8 cellular contexts compared by ENCODE assay signal in the genomic region with DNA sequence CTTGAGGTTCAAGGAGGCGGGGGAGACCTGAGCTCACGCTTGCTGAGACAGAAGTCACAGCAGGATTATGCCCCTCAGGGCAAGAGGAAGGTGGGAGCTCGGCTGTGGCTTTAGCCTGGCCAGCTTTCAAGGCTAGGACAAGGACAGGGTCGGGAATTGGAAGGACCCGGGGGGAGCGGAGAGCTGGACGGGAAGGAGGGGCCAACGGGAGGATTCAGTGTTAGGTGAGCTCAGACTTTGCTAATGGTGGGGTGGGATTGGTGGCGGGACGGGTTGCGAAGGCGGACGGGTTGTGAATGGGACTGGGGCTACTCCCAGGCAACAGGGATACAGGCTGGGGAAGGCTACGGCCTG. TPM values are rescaled to one million over a fixed set of nuclear protein-coding genes. Genes with fewer than 3 reads are reported as not detected.
A peak's percentile ranks its signal among the peaks of the same experiment; 100 is the strongest.
DNase-seq lines count a peak whose midpoint lies in the region; ATAC-seq, FAIRE-seq and TF ChIP-seq lines count a peak whose summit lies in the region.

No MANE protein-coding gene starts in this region.

- peaks cover 17% of the 10 kb centered on the region for H3K4me1 ChIP-seq in astrocyte (ENCODE audit: insufficient read depth, low read length)
- H3K4me1 ChIP-seq in HepG2 (ENCODE audit: insufficient read depth, low read length): peaks cover 16% of the 10 kb centered on the region
- H3K4me1 ChIP-seq in tibial artery: peaks cover 0 to 21% (median 12%) of the 10 kb centered on the region in 4 donors

- H3K9ac ChIP-seq in astrocyte (ENCODE audit: low read length) (peak overlapping the region; percentile 99), HepG2 (ENCODE audit: insufficient read depth, low read depth, low read length) (peak overlapping the region; percentile 89)

- H4K20me1 ChIP-seq in astrocyte (ENCODE audit: insufficient read depth, low read length) (peaks cover 25% of the 10 kb centered on the region), HepG2 (ENCODE audit: insufficient read depth, low read length) (peaks cover 12% of the 10 kb centered on the region; the same call in 1 of the 2 replicates)

- peak overlapping the region; percentile 85 for H3K27ac Mint-ChIP-seq in astrocyte (ENCODE audit: unreplicated experiment)

- DNase-seq in activated T-cell treated with anti-CD3 and anti-CD28 coated beads, Interleukin-2, amount 50 U/mL, for 4 hours: no peak
- DNase-seq in activated T-cell treated with anti-CD3 and anti-CD28 coated beads, Interleukin-2, amount 50 U/mL, for 48 hours: no peak
- no peak for DNase-seq in astrocyte (ENCODE audit: low read depth)
- DNase-seq in HepG2 (ENCODE audit: low spot score): no peak
- no peak for DNase-seq in tibial artery
- DNase-seq in NCI-H187 (lab: John Stamatoyannopoulos, UW): no peak
- DNase-seq in NOMO-1 treated with DMSO at 0.1 percent for 48 hours (lab: John Stamatoyannopoulos, UW; ENCODE audit: unreplicated experiment): no peak

- H3K36me3 ChIP-seq in astrocyte (ENCODE audit: insufficient read depth, low read length) (no peaks in the 10 kb centered on the region), HepG2 (replicated peaks in 1 of 2; ENCODE audit: control insufficient read depth in 1 of 2, insufficient read depth in 2 of 2, low read length in 2 of 2) (no peaks in the 10 kb centered on the region), tibial artery (peaks cover 0 to 3% (median 0%) of the 10 kb centered on the region in 3 donors)

- 9% methylated on average over 7 of the region's 14 CpGs for WGBS in HepG2 (ENCODE audit: low lambda C conversion rate)

- H3K4me2 ChIP-seq in astrocyte (ENCODE audit: low read length) (peak overlapping the region; percentile 97), HepG2 (ENCODE audit: low read depth, low read length) (peak overlapping the region; percentile 86)

- H3K9me3 ChIP-seq in astrocyte (ENCODE audit: insufficient read depth, low read depth, low read length): no peaks in the 10 kb centered on the region
- no peaks in the 10 kb centered on the region for H3K9me3 ChIP-seq in HepG2 (ENCODE audit: low read length)
- no peaks in the 10 kb centered on the region for H3K9me3 ChIP-seq in tibial artery

- POLR2A ChIA-PET in HepG2 (lab: Yijun Ruan, JAX): interaction anchor here (0.6 to 1.7 kb wide), 5 partner anchors 19 to 260 kb away, joined by 3 to 5 read pairs (median 4); no protein-coding TSS in a partner anchor

- H3K27ac ChIP-seq in astrocyte (ENCODE audit: low read depth, low read length) (peak overlapping the region; percentile 80), HepG2 (ENCODE audit: extremely low read length, insufficient read depth, low read length) (peak overlapping the region; percentile 94), tibial artery (peak overlapping the region; percentile 89 to 94)

- H3K36me3 Mint-ChIP-seq in activated T-cell treated with anti-CD3 and anti-CD28 coated beads, Interleukin-2, amount 50 U/mL, for 4 hours (ENCODE audit: insufficient read depth): peaks cover 2% of the 10 kb centered on the region
- peaks cover 2% of the 10 kb centered on the region for H3K36me3 Mint-ChIP-seq in astrocyte (ENCODE audit: low read depth, unreplicated experiment)

- H3K27me3 ChIP-seq in astrocyte (ENCODE audit: insufficient read depth, low read length) (no peaks in the 10 kb centered on the region), HepG2 (ENCODE audit: control insufficient read depth in 1 of 2, insufficient read depth in 2 of 2, low read length in 2 of 2) (no peaks in the 10 kb centered on the region), tibial artery (no peaks in the 10 kb centered on the region)

- H3K27me3 Mint-ChIP-seq in activated T-cell treated with anti-CD3 and anti-CD28 coated beads, Interleukin-2, amount 50 U/mL, for 4 hours (ENCODE audit: low read depth): no peaks in the 10 kb centered on the region
- no peaks in the 10 kb centered on the region for H3K27me3 Mint-ChIP-seq in astrocyte (ENCODE audit: low read depth, unreplicated experiment)

- no peak for TF ChIP-seq RAD21 in HepG2 (CRISPR knock-in tag; IDR thresholded peaks at IDR 0.05)

- H3K9me3 Mint-ChIP-seq in activated T-cell treated with anti-CD3 and anti-CD28 coated beads, Interleukin-2, amount 50 U/mL, for 4 hours: no peaks in the 10 kb centered on the region
- no peaks in the 10 kb centered on the region for H3K9me3 Mint-ChIP-seq in astrocyte (ENCODE audit: unreplicated experiment)

- peaks cover 22% of the 10 kb centered on the region for H3K4me1 Mint-ChIP-seq in activated T-cell treated with anti-CD3 and anti-CD28 coated beads, Interleukin-2, amount 50 U/mL, for 4 hours (ENCODE audit: low read depth)
- H3K4me1 Mint-ChIP-seq in astrocyte (ENCODE audit: low read depth, unreplicated experiment): peaks cover 11% of the 10 kb centered on the region

- peak overlapping the region; percentile 96 for H3K4me3 Mint-ChIP-seq in activated T-cell treated with anti-CD3 and anti-CD28 coated beads, Interleukin-2, amount 50 U/mL, for 4 hours
- H3K4me3 Mint-ChIP-seq in astrocyte (ENCODE audit: unreplicated experiment): peak overlapping the region; percentile 92

- H2AFZ ChIP-seq in astrocyte (ENCODE audit: low read depth, low read length) (peak overlapping the region; percentile 85), HepG2 (ENCODE audit: low read length) (no peak overlapping the region)

- peak overlapping the region; percentile 87 for H3K4me3 ChIP-seq in astrocyte (ENCODE audit: insufficient read depth, low read depth, low read length)
- peak overlapping the region; percentile 58 to 80 (median 64); a peak in 5 of 6 replicates for H3K4me3 ChIP-seq in HepG2 (replicated peaks in 1 of 3; ENCODE audit: insufficient read depth in 1 of 3, low read depth in 2 of 3, low read length in 3 of 3)
- H3K4me3 ChIP-seq in tibial artery: peak overlapping the region; percentile 64 to 69

- in situ Hi-C loops in HepG2 (cut with HindIII; ENCODE audit: extremely low pct_ligation_motif_present, low pct_unique_long_range_greater_than_20kb): no loop called here

- intact Hi-C loops in HepG2 (cut with micrococcal nuclease; ENCODE audit: unreplicated experiment) (loop anchor here (5.0 kb wide), 1 partner anchor 196 kb away; a partner anchor contains a TSS), tibial artery (cut with DNase I; ENCODE audit: low total_unique reads) (no loop called here)

- FAIRE-seq in astrocyte (lab: Jason Lieb, UNC) (no peak), HepG2 (lab: Jason Lieb, UNC) (no peak)

- TF ChIP-seq EP300 in HepG2 (IDR thresholded peaks at IDR 0.05; ENCODE audit: low read depth in 2 of 2, low read length in 2 of 2): no peak
- TF ChIP-seq EP300 in HepG2 (CRISPR knock-in tag; IDR thresholded peaks at IDR 0.05; ENCODE audit: borderline replicate concordance): no peak

- no TSS peak for BruUV-seq in HepG2 (replicated peaks; lab: Mats Ljungman, UMichigan)

- H3K79me2 ChIP-seq in astrocyte (ENCODE audit: insufficient read depth, low read length) (peaks cover 41% of the 10 kb centered on the region), HepG2 (ENCODE audit: insufficient read depth, low read length) (peaks cover 27% of the 10 kb centered on the region)

- no peak for TF ChIP-seq POLR2A in HepG2 (IDR thresholded peaks at IDR 0.05; ENCODE audit: insufficient read depth in 1 of 2, low read depth in 2 of 2, low read length in 2 of 2)

- ATAC-seq in activated T-cell treated with anti-CD3 and anti-CD28 coated beads, Interleukin-2, amount 50 U/mL, for 4 hours: no peak
- ATAC-seq in HepG2 (peak; percentile 36), HG03097 (IDR thresholded peaks at IDR 0.05; ENCODE audit: low FRiP score, unreplicated experiment) (no peak)

- CTCF ChIA-PET in HepG2 (lab: Yijun Ruan, JAX; ENCODE audit: low intra/inter-chr PET ratio, low total read pairs): no interaction called here

- TF ChIP-seq CTCF in astrocyte (IDR thresholded peaks at IDR 0.05; ENCODE audit: insufficient read depth, low read depth, low read length) (no peak), HepG2 (CRISPR knock-in tag; IDR thresholded peaks at IDR 0.05) (no peak), tibial artery (IDR thresholded peaks at IDR 0.05) (no peak)

RNA-seq across cellular contexts. Expression of a gene that starts 0.2 kb away (rescaled TPM):
- total RNA-seq in activated T-cell treated with anti-CD3 and anti-CD28 coated beads, Interleukin-2, amount 50 U/mL, for 4 hours: 1 to 10 TPM in 2 of 3 donors, under 1 TPM in 1; 0.43 to 1.5 (median 1.0) TPM
- total RNA-seq in astrocyte: 0.34 and 0.46 TPM in 2 replicates
- 0.29 and 0.55 TPM in 2 replicates for total RNA-seq in HepG2 (2016; rRNA removed; fragmentation: Illumina TruSeq; extraction: Trizol)
- 0.26 and 0.40 TPM in 2 replicates for total RNA-seq in HepG2 (2016; cell fraction: cytosol; rRNA removed; fragmentation: Illumina TruSeq; extraction: Trizol; ENCODE audit: low read depth)
- total RNA-seq in HepG2 (2016; cell fraction: insoluble cytoplasmic fraction; rRNA removed; fragmentation: Illumina TruSeq; extraction: Trizol): 0.45 and 0.52 TPM in 2 replicates
- 0.49 and 0.69 TPM in 2 replicates for total RNA-seq in HepG2 (2016; cell fraction: membrane; rRNA removed; fragmentation: Illumina TruSeq; extraction: Trizol)
- 0.99 TPM in 1 of 2 replicates, not detected in the other for total RNA-seq in HepG2 (2016; cell fraction: nucleus; rRNA removed; fragmentation: Illumina TruSeq; extraction: Trizol)
- 0.04 TPM in 1 of 2 replicates, not detected in the other for polyA plus RNA-seq in HepG2 (2011; rRNA removed)
- 0.04 TPM in 1 of 2 replicates, not detected in the other for polyA plus RNA-seq in HepG2 (2011; cell fraction: cytosol; rRNA removed)
- 0.35 and 0.39 TPM in 2 replicates for polyA plus RNA-seq in HepG2 (2011; cell fraction: nucleus; rRNA removed)
- 0.20 and 0.32 TPM in 2 replicates for polyA plus RNA-seq in HepG2 (2012)
- polyA plus RNA-seq in HepG2 (2016; cell fraction: cytosol; fragmentation: Illumina TruSeq; extraction: Trizol; ENCODE audit: low read depth): 0.57 and 0.59 TPM in 2 replicates
- 0.44 and 0.89 TPM in 2 replicates for polyA plus RNA-seq in HepG2 (2016; cell fraction: insoluble cytoplasmic fraction; fragmentation: Illumina TruSeq; extraction: Trizol; ENCODE audit: low read depth)
- polyA plus RNA-seq in HepG2 (2016; cell fraction: membrane; fragmentation: Illumina TruSeq; extraction: Trizol; ENCODE audit: low read depth): 0.45 and 0.62 TPM in 2 replicates
- 1.0 and 1.3 TPM in 2 replicates for polyA plus RNA-seq in HepG2 (2016; cell fraction: nucleus; fragmentation: Illumina TruSeq; extraction: Trizol; ENCODE audit: insufficient read depth, low read depth)
- 0.51 TPM in 1 of 2 replicates, not detected in the other for polyA minus RNA-seq in HepG2 (2011; rRNA and poly(A)+ RNA removed; ENCODE audit: low replicate concordance)
- polyA minus RNA-seq in HepG2 (2011; cell fraction: cytosol; rRNA and poly(A)+ RNA removed): not detected in 2 replicates
- polyA minus RNA-seq in HepG2 (2011; cell fraction: nucleus; rRNA and poly(A)+ RNA removed): 0.25 TPM in 1 of 2 replicates, not detected in the other

RNA-seq across cellular contexts. Expression of a gene that starts 0.4 kb away (rescaled TPM):
- total RNA-seq in activated T-cell treated with anti-CD3 and anti-CD28 coated beads, Interleukin-2, amount 50 U/mL, for 4 hours: 100 to 1,000 TPM in 2 of 3 donors, 10 to 100 TPM in 1; 93.9 to 125 (median 109) TPM
- 31.9 and 33.3 TPM in 2 replicates for total RNA-seq in astrocyte
- total RNA-seq in HepG2 (2016; rRNA removed; fragmentation: Illumina TruSeq; extraction: Trizol): 46.6 and 73.4 TPM in 2 replicates
- 3.3 and 3.9 TPM in 2 replicates for total RNA-seq in HepG2 (2016; cell fraction: cytosol; rRNA removed; fragmentation: Illumina TruSeq; extraction: Trizol; ENCODE audit: low read depth)
- total RNA-seq in HepG2 (2016; cell fraction: insoluble cytoplasmic fraction; rRNA removed; fragmentation: Illumina TruSeq; extraction: Trizol): 45.9 and 65.7 TPM in 2 replicates
- 6.9 and 8.5 TPM in 2 replicates for total RNA-seq in HepG2 (2016; cell fraction: membrane; rRNA removed; fragmentation: Illumina TruSeq; extraction: Trizol)
- 38.2 and 39.4 TPM in 2 replicates for total RNA-seq in HepG2 (2016; cell fraction: nucleus; rRNA removed; fragmentation: Illumina TruSeq; extraction: Trizol)
- 9.2 and 9.4 TPM in 2 replicates for polyA plus RNA-seq in HepG2 (2011; rRNA removed)
- 10.7 and 12.6 TPM in 2 replicates for polyA plus RNA-seq in HepG2 (2011; cell fraction: cytosol; rRNA removed)
- polyA plus RNA-seq in HepG2 (2011; cell fraction: nucleus; rRNA removed): 18.5 and 19.0 TPM in 2 replicates
- polyA plus RNA-seq in HepG2 (2012): 23.8 and 26.7 TPM in 2 replicates
- 0.83 and 1.0 TPM in 2 replicates for polyA plus RNA-seq in HepG2 (2016; cell fraction: cytosol; fragmentation: Illumina TruSeq; extraction: Trizol; ENCODE audit: low read depth)
- 34.9 and 53.3 TPM in 2 replicates for polyA plus RNA-seq in HepG2 (2016; cell fraction: insoluble cytoplasmic fraction; fragmentation: Illumina TruSeq; extraction: Trizol; ENCODE audit: low read depth)
- polyA plus RNA-seq in HepG2 (2016; cell fraction: membrane; fragmentation: Illumina TruSeq; extraction: Trizol; ENCODE audit: low read depth): 2.6 and 3.4 TPM in 2 replicates
- polyA plus RNA-seq in HepG2 (2016; cell fraction: nucleus; fragmentation: Illumina TruSeq; extraction: Trizol; ENCODE audit: insufficient read depth, low read depth): 42.0 TPM in 2 replicates
- polyA minus RNA-seq in HepG2 (2011; rRNA and poly(A)+ RNA removed; ENCODE audit: low replicate concordance): 17.8 and 135 TPM in 2 replicates
- polyA minus RNA-seq in HepG2 (2011; cell fraction: cytosol; rRNA and poly(A)+ RNA removed): 20.4 and 24.1 TPM in 2 replicates
- 20.1 and 23.1 TPM in 2 replicates for polyA minus RNA-seq in HepG2 (2011; cell fraction: nucleus; rRNA and poly(A)+ RNA removed)

RNA-seq across cellular contexts. Expression of a gene that starts 11.3 kb away (rescaled TPM):
- total RNA-seq in activated T-cell treated with anti-CD3 and anti-CD28 coated beads, Interleukin-2, amount 50 U/mL, for 4 hours: 100 to 1,000 TPM; 188 to 205 (median 188) TPM
- 87.4 and 96.8 TPM in 2 replicates for total RNA-seq in astrocyte
- 84.7 and 98.9 TPM in 2 replicates for total RNA-seq in HepG2 (2016; rRNA removed; fragmentation: Illumina TruSeq; extraction: Trizol)
- 37.0 and 38.1 TPM in 2 replicates for total RNA-seq in HepG2 (2016; cell fraction: cytosol; rRNA removed; fragmentation: Illumina TruSeq; extraction: Trizol; ENCODE audit: low read depth)
- total RNA-seq in HepG2 (2016; cell fraction: insoluble cytoplasmic fraction; rRNA removed; fragmentation: Illumina TruSeq; extraction: Trizol): 87.2 and 108 TPM in 2 replicates
- total RNA-seq in HepG2 (2016; cell fraction: membrane; rRNA removed; fragmentation: Illumina TruSeq; extraction: Trizol): 33.9 and 35.8 TPM in 2 replicates
- total RNA-seq in HepG2 (2016; cell fraction: nucleus; rRNA removed; fragmentation: Illumina TruSeq; extraction: Trizol): 29.1 and 33.1 TPM in 2 replicates
- 68.7 and 69.0 TPM in 2 replicates for polyA plus RNA-seq in HepG2 (2011; rRNA removed)
- polyA plus RNA-seq in HepG2 (2011; cell fraction: cytosol; rRNA removed): 86.2 and 110 TPM in 2 replicates
- 28.3 and 32.1 TPM in 2 replicates for polyA plus RNA-seq in HepG2 (2011; cell fraction: nucleus; rRNA removed)
- polyA plus RNA-seq in HepG2 (2012): 37.7 and 38.3 TPM in 2 replicates
- 43.3 and 45.2 TPM in 2 replicates for polyA plus RNA-seq in HepG2 (2016; cell fraction: cytosol; fragmentation: Illumina TruSeq; extraction: Trizol; ENCODE audit: low read depth)
- 112 and 123 TPM in 2 replicates for polyA plus RNA-seq in HepG2 (2016; cell fraction: insoluble cytoplasmic fraction; fragmentation: Illumina TruSeq; extraction: Trizol; ENCODE audit: low read depth)
- polyA plus RNA-seq in HepG2 (2016; cell fraction: membrane; fragmentation: Illumina TruSeq; extraction: Trizol; ENCODE audit: low read depth): 32.5 and 35.0 TPM in 2 replicates
- polyA plus RNA-seq in HepG2 (2016; cell fraction: nucleus; fragmentation: Illumina TruSeq; extraction: Trizol; ENCODE audit: insufficient read depth, low read depth): 60.5 and 61.8 TPM in 2 replicates
- 74.5 and 465 TPM in 2 replicates for polyA minus RNA-seq in HepG2 (2011; rRNA and poly(A)+ RNA removed; ENCODE audit: low replicate concordance)
- 20.7 and 21.4 TPM in 2 replicates for polyA minus RNA-seq in HepG2 (2011; cell fraction: cytosol; rRNA and poly(A)+ RNA removed)
- polyA minus RNA-seq in HepG2 (2011; cell fraction: nucleus; rRNA and poly(A)+ RNA removed): 8.0 and 9.1 TPM in 2 replicates
